In the genomic region with DNA sequence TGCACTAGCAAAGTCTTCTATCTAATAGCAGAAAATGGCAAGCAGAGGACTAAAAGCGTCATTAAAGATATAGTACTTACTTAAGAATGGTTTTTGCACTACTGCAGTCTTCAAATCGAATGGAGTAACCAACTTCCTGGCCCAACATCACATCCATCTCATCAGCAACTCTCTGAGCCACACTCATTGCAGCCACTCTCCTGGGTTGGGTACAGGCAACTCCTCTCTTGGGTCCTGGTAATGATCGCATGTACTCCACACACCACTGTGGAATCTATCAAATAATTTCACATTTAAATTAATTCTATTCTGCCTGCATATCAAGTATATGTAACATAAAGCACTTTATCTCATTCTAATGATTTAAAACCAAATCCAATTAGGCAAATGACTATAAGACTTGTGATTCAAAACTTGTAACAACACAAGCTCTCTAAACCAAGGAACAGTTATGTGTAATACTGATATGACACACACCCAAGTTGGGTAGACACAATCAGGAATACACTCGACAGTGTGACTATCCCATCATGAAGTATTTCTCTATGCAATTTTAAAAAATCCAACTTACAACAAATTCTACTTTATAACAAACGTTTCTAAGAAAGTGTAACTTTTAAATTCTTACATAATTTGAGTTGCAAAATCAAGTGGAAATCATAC, we compare ENCODE assay signal across 16 cellular contexts. TPM values are rescaled to one million over a fixed set of nuclear protein-coding genes. Genes with fewer than 3 reads are reported as not detected.
DNase-seq lines count a peak whose midpoint lies in the region; ATAC-seq lines count a peak whose summit lies in the region.
"Had no signal": no experiment of that assay in that cellular context is flagged by ENCODE, and none has a peak within 500 bp of the region (broad histone marks: within the 10 kb centered on the region; RNA-seq: fewer than 3 reads in every experiment).

No MANE protein-coding gene starts in this region.

- CTCF ChIA-PET in activated CD4-positive, alpha-beta T cell treated with anti-CD3 and anti-CD28 coated beads, Interleukin-2, amount 10 ng/mL, durations not matched to agents 7 days and 5 days (lab: Charles Lee) = interaction anchor here (1.1 kb wide), 1 partner anchor 11 kb away, joined by 3 read pairs; no protein-coding TSS in a partner anchor

- no peaks in the 10 kb centered on the region for H3K27me3 Mint-ChIP-seq in activated CD4-positive, alpha-beta T cell treated with anti-CD3 and anti-CD28 coated beads, Interleukin-2, amount 10 ng/mL, durations not matched to agents 7 days and 5 days
- H3K27me3 Mint-ChIP-seq in immature natural killer cell (ENCODE audit: low read depth in 3 of 3) = peaks cover 0 to 2% (median 0%) of the 10 kb centered on the region in 3 donors

- H3K36me3 Mint-ChIP-seq in activated CD4-positive, alpha-beta T cell treated with anti-CD3 and anti-CD28 coated beads, Interleukin-2, amount 10 ng/mL, durations not matched to agents 7 days and 5 days (ENCODE audit: low read depth) = peaks cover 68% of the 10 kb centered on the region
- peaks cover 10 to 30% (median 15%) of the 10 kb centered on the region in 3 donors for H3K36me3 Mint-ChIP-seq in immature natural killer cell

- DNase-seq in activated CD4-positive, alpha-beta T cell treated with anti-CD3 and anti-CD28 coated beads, Interleukin-2, amount 10 ng/mL, durations not matched to agents 7 days and 5 days = no peak
- no peak for DNase-seq in activated CD4-positive, alpha-beta T cell treated with anti-CD3 and anti-CD28 coated beads for 4 hours
- DNase-seq in immature natural killer cell = no peak
- DNase-seq in T-helper 1 cell = no peak
- DNase-seq in AG08396 (ENCODE audit: low spot score) = no peak
- DNase-seq: COR-L47; HCEC 1CT; NCI-H1694 treated with DMSO at 0.1 percent for 48 hours; NCI-H69; nucleus accumbens; RPMI8226; stimulated activated naive CD4-positive, alpha-beta T cell treated with Interleukin-2 at 50 U/mL for 16 hours; T1000 had no signal

- H3K9me3 Mint-ChIP-seq in activated CD4-positive, alpha-beta T cell treated with anti-CD3 and anti-CD28 coated beads, Interleukin-2, amount 10 ng/mL, durations not matched to agents 7 days and 5 days = peaks cover 2% of the 10 kb centered on the region
- H3K9me3 Mint-ChIP-seq in immature natural killer cell = no peaks in the 10 kb centered on the region

- peaks cover 60% of the 10 kb centered on the region for H3K4me1 Mint-ChIP-seq in activated CD4-positive, alpha-beta T cell treated with anti-CD3 and anti-CD28 coated beads, Interleukin-2, amount 10 ng/mL, durations not matched to agents 7 days and 5 days
- peaks cover 71 to 96% of the 10 kb centered on the region in 2 donors for H3K4me1 Mint-ChIP-seq in immature natural killer cell

- H3K27ac Mint-ChIP-seq in activated CD4-positive, alpha-beta T cell treated with anti-CD3 and anti-CD28 coated beads, Interleukin-2, amount 10 ng/mL, durations not matched to agents 7 days and 5 days = peak overlapping the region; percentile 57
- peak overlapping the region in 2 of 6 donors; percentile 52 to 76 for H3K27ac Mint-ChIP-seq in immature natural killer cell

- POLR2A ChIA-PET in activated CD4-positive, alpha-beta T cell treated with anti-CD3 and anti-CD28 coated beads, Interleukin-2, amount 10 ng/mL, durations not matched to agents 7 days and 5 days (lab: Charles Lee) = no interaction called here

- ATAC-seq in GM18498 (IDR thresholded peaks at IDR 0.05; ENCODE audit: unreplicated experiment) (peak; percentile 28), HG03520 (IDR thresholded peaks at IDR 0.05; ENCODE audit: unreplicated experiment) (peak; percentile 20), HG03095 (IDR thresholded peaks at IDR 0.05; ENCODE audit: unreplicated experiment) (no peak)

- no peak overlapping the region for H3K4me3 Mint-ChIP-seq in activated CD4-positive, alpha-beta T cell treated with anti-CD3 and anti-CD28 coated beads, Interleukin-2, amount 10 ng/mL, durations not matched to agents 7 days and 5 days
- H3K4me3 Mint-ChIP-seq in immature natural killer cell = peak overlapping the region in 3 of 5 donors; percentile 31 to 45 (median 41)

RNA-seq across cellular contexts. Expression of a gene that starts 13.6 kb away (rescaled TPM):
- total RNA-seq in activated CD4-positive, alpha-beta T cell treated with anti-CD3 and anti-CD28 coated beads, Interleukin-2, amount 10 ng/mL, durations not matched to agents 7 days and 5 days = 100 to 1,000 TPM; 185 to 187 TPM
- polyA plus RNA-seq in immature natural killer cell = 10 to 100 TPM; 41.7 to 71.4 (median 65.4) TPM
